In the genomic region with DNA sequence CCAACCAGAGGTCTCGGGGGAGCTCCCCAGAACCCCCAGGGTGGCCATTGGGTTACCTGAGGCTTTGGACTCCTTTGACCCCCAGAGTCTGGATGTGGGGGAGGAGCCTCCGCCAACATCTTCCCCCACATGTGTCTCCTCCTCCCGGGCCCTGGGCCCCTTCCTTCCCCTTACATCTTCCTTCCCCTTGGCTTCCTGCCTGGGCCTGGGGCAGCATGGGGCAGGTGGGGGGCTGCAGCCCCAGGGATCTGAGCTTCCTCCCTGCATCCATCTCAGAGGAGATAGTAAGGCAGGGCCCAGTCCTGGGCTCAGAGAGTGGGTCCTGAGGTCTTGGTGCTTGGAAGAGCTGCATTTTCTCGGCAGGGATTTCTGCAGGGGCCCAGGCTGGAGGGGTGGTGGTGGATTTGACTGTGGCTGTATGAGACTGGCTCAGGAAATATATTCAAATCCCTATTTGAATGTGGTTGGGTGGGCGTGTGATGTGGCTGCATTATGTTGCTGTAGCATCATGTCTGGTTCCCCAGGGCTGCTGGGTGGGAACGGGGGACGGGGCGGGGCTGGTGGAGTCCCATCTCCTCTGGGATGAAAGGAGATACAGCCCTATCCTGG, we compare ENCODE assay signal across 1 cellular context.
TF ChIP-seq lines count a peak whose summit lies in the region.

No MANE protein-coding gene starts in this region.

TF ChIP-seq in WTC11, 78 proteins besides CTCF, POLR2A, EP300 and RAD21 (continued from another document):
- TF ChIP-seq, protein P1, sequence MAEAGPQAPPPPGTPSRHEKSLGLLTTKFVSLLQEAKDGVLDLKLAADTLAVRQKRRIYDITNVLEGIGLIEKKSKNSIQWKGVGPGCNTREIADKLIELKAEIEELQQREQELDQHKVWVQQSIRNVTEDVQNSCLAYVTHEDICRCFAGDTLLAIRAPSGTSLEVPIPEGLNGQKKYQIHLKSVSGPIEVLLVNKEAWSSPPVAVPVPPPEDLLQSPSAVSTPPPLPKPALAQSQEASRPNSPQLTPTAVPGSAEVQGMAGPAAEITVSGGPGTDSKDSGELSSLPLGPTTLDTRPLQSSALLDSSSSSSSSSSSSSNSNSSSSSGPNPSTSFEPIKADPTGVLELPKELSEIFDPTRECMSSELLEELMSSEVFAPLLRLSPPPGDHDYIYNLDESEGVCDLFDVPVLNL (CRISPR knock-in tag; IDR thresholded peaks at IDR 0.05; ENCODE audit: borderline replicate concordance, low read depth): no peak
- TF ChIP-seq, protein P2, sequence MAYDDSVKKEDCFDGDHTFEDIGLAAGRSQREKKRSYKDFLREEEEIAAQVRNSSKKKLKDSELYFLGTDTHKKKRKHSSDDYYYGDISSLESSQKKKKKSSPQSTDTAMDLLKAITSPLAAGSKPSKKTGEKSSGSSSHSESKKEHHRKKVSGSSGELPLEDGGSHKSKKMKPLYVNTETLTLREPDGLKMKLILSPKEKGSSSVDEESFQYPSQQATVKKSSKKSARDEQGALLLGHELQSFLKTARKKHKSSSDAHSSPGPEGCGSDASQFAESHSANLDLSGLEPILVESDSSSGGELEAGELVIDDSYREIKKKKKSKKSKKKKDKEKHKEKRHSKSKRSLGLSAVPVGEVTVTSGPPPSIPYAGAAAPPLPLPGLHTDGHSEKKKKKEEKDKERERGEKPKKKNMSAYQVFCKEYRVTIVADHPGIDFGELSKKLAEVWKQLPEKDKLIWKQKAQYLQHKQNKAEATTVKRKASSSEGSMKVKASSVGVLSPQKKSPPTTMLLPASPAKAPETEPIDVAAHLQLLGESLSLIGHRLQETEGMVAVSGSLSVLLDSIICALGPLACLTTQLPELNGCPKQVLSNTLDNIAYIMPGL (CRISPR knock-in tag; IDR thresholded peaks at IDR 0.05): no peak
- TF ChIP-seq ETV6 (CRISPR knock-in tag; IDR thresholded peaks at IDR 0.05) (no peak), NR1H2 (CRISPR knock-in tag; IDR thresholded peaks at IDR 0.05) (no peak), FOXP1 (CRISPR knock-in tag; IDR thresholded peaks at IDR 0.05; ENCODE audit: borderline replicate concordance) (no peak), NFATC4 (CRISPR knock-in tag; IDR thresholded peaks at IDR 0.05) (no peak), CBFB (CRISPR knock-in tag; IDR thresholded peaks at IDR 0.05; ENCODE audit: low read depth) (no peak)
- TF ChIP-seq, protein P3, sequence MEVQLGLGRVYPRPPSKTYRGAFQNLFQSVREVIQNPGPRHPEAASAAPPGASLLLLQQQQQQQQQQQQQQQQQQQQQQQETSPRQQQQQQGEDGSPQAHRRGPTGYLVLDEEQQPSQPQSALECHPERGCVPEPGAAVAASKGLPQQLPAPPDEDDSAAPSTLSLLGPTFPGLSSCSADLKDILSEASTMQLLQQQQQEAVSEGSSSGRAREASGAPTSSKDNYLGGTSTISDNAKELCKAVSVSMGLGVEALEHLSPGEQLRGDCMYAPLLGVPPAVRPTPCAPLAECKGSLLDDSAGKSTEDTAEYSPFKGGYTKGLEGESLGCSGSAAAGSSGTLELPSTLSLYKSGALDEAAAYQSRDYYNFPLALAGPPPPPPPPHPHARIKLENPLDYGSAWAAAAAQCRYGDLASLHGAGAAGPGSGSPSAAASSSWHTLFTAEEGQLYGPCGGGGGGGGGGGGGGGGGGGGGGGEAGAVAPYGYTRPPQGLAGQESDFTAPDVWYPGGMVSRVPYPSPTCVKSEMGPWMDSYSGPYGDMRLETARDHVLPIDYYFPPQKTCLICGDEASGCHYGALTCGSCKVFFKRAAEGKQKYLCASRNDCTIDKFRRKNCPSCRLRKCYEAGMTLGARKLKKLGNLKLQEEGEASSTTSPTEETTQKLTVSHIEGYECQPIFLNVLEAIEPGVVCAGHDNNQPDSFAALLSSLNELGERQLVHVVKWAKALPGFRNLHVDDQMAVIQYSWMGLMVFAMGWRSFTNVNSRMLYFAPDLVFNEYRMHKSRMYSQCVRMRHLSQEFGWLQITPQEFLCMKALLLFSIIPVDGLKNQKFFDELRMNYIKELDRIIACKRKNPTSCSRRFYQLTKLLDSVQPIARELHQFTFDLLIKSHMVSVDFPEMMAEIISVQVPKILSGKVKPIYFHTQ (CRISPR knock-in tag; IDR thresholded peaks at IDR 0.05): no peak
- TF ChIP-seq, protein P4, sequence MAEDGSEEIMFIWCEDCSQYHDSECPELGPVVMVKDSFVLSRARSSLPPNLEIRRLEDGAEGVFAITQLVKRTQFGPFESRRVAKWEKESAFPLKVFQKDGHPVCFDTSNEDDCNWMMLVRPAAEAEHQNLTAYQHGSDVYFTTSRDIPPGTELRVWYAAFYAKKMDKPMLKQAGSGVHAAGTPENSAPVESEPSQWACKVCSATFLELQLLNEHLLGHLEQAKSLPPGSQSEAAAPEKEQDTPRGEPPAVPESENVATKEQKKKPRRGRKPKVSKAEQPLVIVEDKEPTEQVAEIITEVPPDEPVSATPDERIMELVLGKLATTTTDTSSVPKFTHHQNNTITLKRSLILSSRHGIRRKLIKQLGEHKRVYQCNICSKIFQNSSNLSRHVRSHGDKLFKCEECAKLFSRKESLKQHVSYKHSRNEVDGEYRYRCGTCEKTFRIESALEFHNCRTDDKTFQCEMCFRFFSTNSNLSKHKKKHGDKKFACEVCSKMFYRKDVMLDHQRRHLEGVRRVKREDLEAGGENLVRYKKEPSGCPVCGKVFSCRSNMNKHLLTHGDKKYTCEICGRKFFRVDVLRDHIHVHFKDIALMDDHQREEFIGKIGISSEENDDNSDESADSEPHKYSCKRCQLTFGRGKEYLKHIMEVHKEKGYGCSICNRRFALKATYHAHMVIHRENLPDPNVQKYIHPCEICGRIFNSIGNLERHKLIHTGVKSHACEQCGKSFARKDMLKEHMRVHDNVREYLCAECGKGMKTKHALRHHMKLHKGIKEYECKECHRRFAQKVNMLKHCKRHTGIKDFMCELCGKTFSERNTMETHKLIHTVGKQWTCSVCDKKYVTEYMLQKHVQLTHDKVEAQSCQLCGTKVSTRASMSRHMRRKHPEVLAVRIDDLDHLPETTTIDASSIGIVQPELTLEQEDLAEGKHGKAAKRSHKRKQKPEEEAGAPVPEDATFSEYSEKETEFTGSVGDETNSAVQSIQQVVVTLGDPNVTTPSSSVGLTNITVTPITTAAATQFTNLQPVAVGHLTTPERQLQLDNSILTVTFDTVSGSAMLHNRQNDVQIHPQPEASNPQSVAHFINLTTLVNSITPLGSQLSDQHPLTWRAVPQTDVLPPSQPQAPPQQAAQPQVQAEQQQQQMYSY (CRISPR knock-in tag; IDR thresholded peaks at IDR 0.05): no peak
- TF ChIP-seq, protein P5, sequence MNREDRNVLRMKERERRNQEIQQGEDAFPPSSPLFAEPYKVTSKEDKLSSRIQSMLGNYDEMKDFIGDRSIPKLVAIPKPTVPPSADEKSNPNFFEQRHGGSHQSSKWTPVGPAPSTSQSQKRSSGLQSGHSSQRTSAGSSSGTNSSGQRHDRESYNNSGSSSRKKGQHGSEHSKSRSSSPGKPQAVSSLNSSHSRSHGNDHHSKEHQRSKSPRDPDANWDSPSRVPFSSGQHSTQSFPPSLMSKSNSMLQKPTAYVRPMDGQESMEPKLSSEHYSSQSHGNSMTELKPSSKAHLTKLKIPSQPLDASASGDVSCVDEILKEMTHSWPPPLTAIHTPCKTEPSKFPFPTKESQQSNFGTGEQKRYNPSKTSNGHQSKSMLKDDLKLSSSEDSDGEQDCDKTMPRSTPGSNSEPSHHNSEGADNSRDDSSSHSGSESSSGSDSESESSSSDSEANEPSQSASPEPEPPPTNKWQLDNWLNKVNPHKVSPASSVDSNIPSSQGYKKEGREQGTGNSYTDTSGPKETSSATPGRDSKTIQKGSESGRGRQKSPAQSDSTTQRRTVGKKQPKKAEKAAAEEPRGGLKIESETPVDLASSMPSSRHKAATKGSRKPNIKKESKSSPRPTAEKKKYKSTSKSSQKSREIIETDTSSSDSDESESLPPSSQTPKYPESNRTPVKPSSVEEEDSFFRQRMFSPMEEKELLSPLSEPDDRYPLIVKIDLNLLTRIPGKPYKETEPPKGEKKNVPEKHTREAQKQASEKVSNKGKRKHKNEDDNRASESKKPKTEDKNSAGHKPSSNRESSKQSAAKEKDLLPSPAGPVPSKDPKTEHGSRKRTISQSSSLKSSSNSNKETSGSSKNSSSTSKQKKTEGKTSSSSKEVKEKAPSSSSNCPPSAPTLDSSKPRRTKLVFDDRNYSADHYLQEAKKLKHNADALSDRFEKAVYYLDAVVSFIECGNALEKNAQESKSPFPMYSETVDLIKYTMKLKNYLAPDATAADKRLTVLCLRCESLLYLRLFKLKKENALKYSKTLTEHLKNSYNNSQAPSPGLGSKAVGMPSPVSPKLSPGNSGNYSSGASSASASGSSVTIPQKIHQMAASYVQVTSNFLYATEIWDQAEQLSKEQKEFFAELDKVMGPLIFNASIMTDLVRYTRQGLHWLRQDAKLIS (CRISPR knock-in tag; IDR thresholded peaks at IDR 0.05; ENCODE audit: borderline replicate concordance): no peak
